8 cellular contexts compared by ENCODE assay signal in the genomic region with DNA sequence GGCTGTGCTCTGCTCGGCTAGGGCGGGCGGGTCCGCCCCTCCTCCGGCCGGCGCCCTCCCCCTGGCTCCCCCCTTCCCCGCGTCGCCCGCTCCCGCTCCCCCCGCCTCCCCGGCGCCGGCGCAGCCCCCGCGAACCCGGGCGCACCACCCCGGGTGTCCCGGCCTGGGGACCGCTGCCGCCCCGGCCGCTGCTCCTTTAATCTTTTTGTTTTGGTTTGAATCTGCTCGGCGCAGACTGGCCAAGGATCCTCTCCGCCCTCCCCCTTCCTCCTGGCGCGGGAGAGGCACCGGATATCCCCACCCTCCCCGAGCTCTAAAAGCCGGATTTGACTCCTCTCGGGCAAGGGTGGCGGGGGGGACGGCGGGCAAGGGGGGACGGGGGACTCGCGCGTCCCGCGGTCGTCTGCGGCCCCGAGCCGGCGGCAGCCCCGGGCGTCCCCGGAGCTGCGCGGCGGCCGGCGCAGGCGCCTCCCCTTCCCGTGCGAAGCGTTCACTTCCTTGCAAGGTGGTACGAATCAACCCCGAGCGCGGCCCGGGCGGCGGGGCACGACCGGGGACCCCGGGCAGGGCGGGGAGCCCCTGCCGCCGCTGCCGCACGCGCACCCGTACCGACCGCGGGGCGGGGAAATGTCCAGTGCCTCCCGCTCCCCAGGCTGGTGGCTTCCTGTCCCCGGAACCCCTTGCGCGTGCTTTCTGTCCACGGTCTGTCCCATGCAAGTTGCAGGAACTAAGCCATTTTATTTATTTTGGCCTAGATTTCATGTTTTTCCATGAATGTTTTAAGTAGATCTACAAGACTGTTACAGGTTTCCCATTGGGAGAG. TPM values are rescaled to one million over a fixed set of nuclear protein-coding genes. Genes with fewer than 3 reads are reported as not detected.
DNase-seq lines count a peak whose midpoint lies in the region; ATAC-seq and TF ChIP-seq lines count a peak whose summit lies in the region.

A gene with protein sequence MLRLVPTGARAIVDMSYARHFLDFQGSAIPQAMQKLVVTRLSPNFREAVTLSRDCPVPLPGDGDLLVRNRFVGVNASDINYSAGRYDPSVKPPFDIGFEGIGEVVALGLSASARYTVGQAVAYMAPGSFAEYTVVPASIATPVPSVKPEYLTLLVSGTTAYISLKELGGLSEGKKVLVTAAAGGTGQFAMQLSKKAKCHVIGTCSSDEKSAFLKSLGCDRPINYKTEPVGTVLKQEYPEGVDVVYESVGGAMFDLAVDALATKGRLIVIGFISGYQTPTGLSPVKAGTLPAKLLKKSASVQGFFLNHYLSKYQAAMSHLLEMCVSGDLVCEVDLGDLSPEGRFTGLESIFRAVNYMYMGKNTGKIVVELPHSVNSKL (minus strand): TSS at position 11 of the 823 bp plus-strand sequence. CDS start 81 bp downstream, outside the sequence.

- WGBS in prostate gland: under 1% methylated on average over 49 of the region's 88 CpGs

- intact Hi-C loops in left cardiac atrium (cut with DNase I): loop anchor here in 1 of 2 donors (10.0 kb wide), 1 partner anchor 265 kb away; no protein-coding TSS in a partner anchor
- intact Hi-C loops in prostate gland (cut with DNase I): loop anchor here (5.0 to 10.0 kb wide), 4 partner anchors 38 to 1235 kb away; partner anchors contain the start of gene CNDP2

- no peak for TF ChIP-seq CTCF in prostate gland (IDR thresholded peaks at IDR 0.05)

- no peaks in the 10 kb centered on the region for H3K9me3 ChIP-seq in prostate gland

- peak within 1 kb of the TSS; percentile 92 to 97 for H3K4me3 ChIP-seq in prostate gland

- DNase-seq in NCI-H146 treated with DMSO at 0.1 percent for 48 hours (lab: John Stamatoyannopoulos, UW; ENCODE audit: unreplicated experiment): peak; percentile 76
- DNase-seq in T-helper 2 cell: peak; percentile 48 to 94 (median 62)
- DNase-seq in amygdala (lab: John Stamatoyannopoulos, UW): peak; percentile 10 to 92 (median 74)
- DNase-seq in left cardiac atrium: peak; percentile 91
- DNase-seq in prostate gland (ENCODE audit: low spot score): peak; percentile 80
- DNase-seq in inferior parietal cortex (ENCODE audit: extremely low spot score): no peak

- H3K27me3 ChIP-seq in prostate gland (replicated peaks; ENCODE audit: insufficient read depth): no peaks in the 10 kb centered on the region

- TF ChIP-seq POLR2A in prostate gland (IDR thresholded peaks at IDR 0.05): peak; percentile 28

- peak within 1 kb of the TSS; percentile 95 to 97 for H3K27ac ChIP-seq in prostate gland

- ATAC-seq in GM18498 (IDR thresholded peaks at IDR 0.05; ENCODE audit: unreplicated experiment) (peak; percentile 57), HG02852 (IDR thresholded peaks at IDR 0.05; ENCODE audit: unreplicated experiment) (peak; percentile 43), left cardiac atrium (peak; percentile 76 to 78)

- H3K4me1 ChIP-seq in prostate gland (replicated peaks): peaks cover 4% of the 10 kb centered on the region

- no peaks in the 10 kb centered on the region for H3K36me3 ChIP-seq in prostate gland

RNA-seq across cellular contexts. Expression of the gene that starts here (rescaled TPM):
- total RNA-seq in left cardiac atrium (10 to 100 TPM; 33.8 to 51.1 TPM), prostate gland (10 to 100 TPM; 25.6 to 32.2 TPM)
